13 cellular contexts compared by ENCODE assay signal in the genomic region with DNA sequence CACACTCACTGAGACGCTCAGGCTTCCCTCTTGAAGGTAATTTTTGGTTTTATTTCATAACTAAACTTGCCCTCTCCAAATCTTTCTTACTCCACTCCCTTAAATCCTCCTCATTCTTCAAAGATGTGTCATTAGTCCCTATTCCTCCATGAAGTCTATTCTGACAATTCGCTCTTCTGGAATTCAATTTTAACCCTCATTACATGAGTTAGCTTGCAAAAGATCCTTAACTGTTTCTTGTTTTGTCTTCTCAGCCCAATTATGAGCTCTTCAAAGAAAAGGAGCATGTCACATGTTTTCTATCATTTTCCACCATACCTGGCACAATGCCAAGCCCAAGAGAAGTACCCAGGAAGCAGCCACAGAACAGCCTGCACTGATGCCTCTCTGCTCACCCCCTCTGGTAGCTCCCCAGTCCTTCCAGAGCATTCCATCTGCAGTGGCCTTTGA. TPM values are rescaled to one million over a fixed set of nuclear protein-coding genes. Genes with fewer than 3 reads are reported as not detected.
DNase-seq lines count a peak whose midpoint lies in the region; ATAC-seq and TF ChIP-seq lines count a peak whose summit lies in the region.
"Had no signal": no experiment of that assay in that cellular context is flagged by ENCODE, and none has a peak within 500 bp of the region (broad histone marks: within the 10 kb centered on the region; RNA-seq: fewer than 3 reads in every experiment).

No MANE protein-coding gene starts in this region.

- H3K36me3 Mint-ChIP-seq in osteocyte (ENCODE audit: unreplicated experiment) (no peaks in the 10 kb centered on the region), endothelial cell (ENCODE audit: low read depth, unreplicated experiment) (peaks cover 8% of the 10 kb centered on the region)

- RAD21 ChIA-PET in HCT116 (lab: Charles Lee; ENCODE audit: low non-redundant PET in 1 of 2, low total read pairs in 2 of 2, uncharacterized antibody in 2 of 2, unreplicated experiment in 2 of 2): no interaction called here

- H3K4me3 Mint-ChIP-seq in osteocyte (ENCODE audit: unreplicated experiment): no peak overlapping the region
- no peak overlapping the region for H3K4me3 Mint-ChIP-seq in endothelial cell (ENCODE audit: unreplicated experiment)
- H3K4me3 Mint-ChIP-seq: effector memory CD8-positive, alpha-beta T cell; GM23338 had no signal

- H3K4me2 ChIP-seq in HCT116 (ENCODE audit: low read length): peak overlapping the region; percentile 50
- H3K4me2 ChIP-seq: GM23338 had no signal

- no peaks in the 10 kb centered on the region for H3K9me2 ChIP-seq in HCT116 (ENCODE audit: insufficient read depth)

- H3K4me1 ChIP-seq in HCT116 (ENCODE audit: control insufficient read depth in 1 of 2, insufficient read depth in 2 of 2, low read length in 2 of 2): peaks cover 18 to 30% of the 10 kb centered on the region in 2 experiments

- H3K4me1 Mint-ChIP-seq in osteocyte (ENCODE audit: unreplicated experiment) (peaks cover 46% of the 10 kb centered on the region), endothelial cell (ENCODE audit: unreplicated experiment) (peaks cover 48% of the 10 kb centered on the region)

- peak overlapping the region; percentile 4; the same call in 1 of the 2 replicates for H3K27ac ChIP-seq in HCT116 (ENCODE audit: low read depth, low read length)
- peak overlapping the region; percentile 87 for H3K27ac ChIP-seq in RWPE1

- peaks cover 57% of the 10 kb centered on the region for H3K79me2 ChIP-seq in HCT116 (ENCODE audit: insufficient read depth, low read length)

- intact Hi-C loops in HCT116 (cut with micrococcal nuclease): no loop called here

- H3K27ac Mint-ChIP-seq in osteocyte (ENCODE audit: unreplicated experiment) (no peak overlapping the region), endothelial cell (ENCODE audit: unreplicated experiment) (no peak overlapping the region)
- H3K27ac Mint-ChIP-seq: effector memory CD8-positive, alpha-beta T cell; GM23338 had no signal

- no peaks in the 10 kb centered on the region for H3K36me3 ChIP-seq in HCT116 (ENCODE audit: control insufficient read depth in 1 of 2, insufficient read depth in 2 of 2, low read length in 2 of 2)
- H3K36me3 ChIP-seq: right atrium auricular region, upper lobe of left lung had no signal

- POLR2A ChIA-PET in HCT116 (lab: Charles Lee) (no interaction called here), RWPE1 (lab: Yijun Ruan, JAX; ENCODE audit: low non-redundant PET) (no interaction called here)

- H4K20me1 ChIP-seq in HCT116 (ENCODE audit: insufficient read depth): no peaks in the 10 kb centered on the region

- DNase-seq in AG20443 (ENCODE audit: low spot score): peak; percentile 52
- DNase-seq in HCT116 (ENCODE audit: low read depth, low spot score): no peak
- DNase-seq in RWPE1 (ENCODE audit: low spot score): peak; percentile 62
- peak; percentile 33 to 71 for DNase-seq in foreskin fibroblast
- DNase-seq in osteocyte (ENCODE audit: extremely low spot score, unreplicated experiment): no peak
- DNase-seq in NCI-H2107 treated with DMSO at 0.1 percent for 48 hours (lab: John Stamatoyannopoulos, UW; ENCODE audit: unreplicated experiment): no peak
- no peak for DNase-seq in endothelial cell (ENCODE audit: low spot score)
- DNase-seq: effector memory CD8-positive, alpha-beta T cell; T-helper 9 cell; upper lobe of left lung had no signal

- TF ChIP-seq CTCF in HCT116 (IDR thresholded peaks at IDR 0.05 in 2 of 3, conservative IDR thresholded peaks at IDR 0.05 in 1 of 3; ENCODE audit: borderline replicate concordance in 1 of 3, insufficient read depth in 1 of 3, low read depth in 2 of 3, low read length in 2 of 3): no peak
- TF ChIP-seq CTCF in RWPE1 (conservative IDR thresholded peaks at IDR 0.05; ENCODE audit: low read depth): no peak
- TF ChIP-seq CTCF in foreskin fibroblast (IDR thresholded peaks at IDR 0.05; ENCODE audit: low read depth, low read length): no peak
- no peak for TF ChIP-seq CTCF in osteocyte (IDR thresholded peaks at IDR 0.05)
- TF ChIP-seq CTCF in endothelial cell (IDR thresholded peaks at IDR 0.05; ENCODE audit: unreplicated experiment): no peak

- H3K4me3 ChIP-seq in HCT116 (replicated peaks in 1 of 2; ENCODE audit: low read depth in 1 of 2, low read length in 2 of 2): no peak overlapping the region
- H3K4me3 ChIP-seq in foreskin fibroblast (ENCODE audit: low read depth in 1 of 2, low read length in 2 of 2): no peak overlapping the region
- H3K4me3 ChIP-seq: GM23338, right atrium auricular region, upper lobe of left lung had no signal

- TF ChIP-seq RAD21 in HCT116 (IDR thresholded peaks at IDR 0.05; ENCODE audit: low read depth): no peak

- H3K27me3 Mint-ChIP-seq in osteocyte (ENCODE audit: unreplicated experiment) (no peaks in the 10 kb centered on the region), endothelial cell (ENCODE audit: unreplicated experiment) (peaks cover 3% of the 10 kb centered on the region)

- H2AFZ ChIP-seq in HCT116 (ENCODE audit: low read depth, low read length, poor library complexity, severe bottlenecking): no peak overlapping the region
- H2AFZ ChIP-seq: GM23338 had no signal

- CTCF ChIA-PET in HCT116 (lab: Charles Lee): interaction anchor here (1.3 kb wide), 1 partner anchor 13 kb away, joined by 3 read pairs; a partner anchor contains a TSS
- CTCF ChIA-PET in RWPE1 (lab: Yijun Ruan, JAX): no interaction called here

- no peaks in the 10 kb centered on the region for H3K9me3 ChIP-seq in HCT116 (ENCODE audit: control insufficient read depth in 1 of 2, insufficient read depth in 1 of 2, low read depth in 1 of 2, low read length in 2 of 2)
- H3K9me3 ChIP-seq: right atrium auricular region, upper lobe of left lung had no signal

- no TSS peak for BruUV-seq in HCT116 (replicated peaks; lab: Mats Ljungman, UMichigan)

- no peak overlapping the region for H3K9ac ChIP-seq in HCT116 (ENCODE audit: low read length)

- no peak for TF ChIP-seq POLR2A in HCT116 (IDR thresholded peaks at IDR 0.05; ENCODE audit: borderline replicate concordance, extremely low read depth, insufficient read depth, insufficient read length)

- ATAC-seq in HCT116 (peak; percentile 55; the same call in 1 of the 2 replicates), HG03135 (IDR thresholded peaks at IDR 0.05; ENCODE audit: unreplicated experiment) (no peak)
- ATAC-seq: effector memory CD8-positive, alpha-beta T cell; GM23338 had no signal

- no peaks in the 10 kb centered on the region for H3K27me3 ChIP-seq in HCT116 (ENCODE audit: insufficient read depth, low read length)
- H3K27me3 ChIP-seq: right atrium auricular region, upper lobe of left lung had no signal

- H3K9me3 Mint-ChIP-seq in osteocyte (ENCODE audit: unreplicated experiment): no peaks in the 10 kb centered on the region
- no peaks in the 10 kb centered on the region for H3K9me3 Mint-ChIP-seq in endothelial cell (ENCODE audit: unreplicated experiment)
- H3K9me3 Mint-ChIP-seq: effector memory CD8-positive, alpha-beta T cell; GM23338 had no signal

TF ChIP-seq in HCT116, 20 proteins besides CTCF, POLR2A, EP300 and RAD21:
- TF ChIP-seq YY1 (IDR thresholded peaks at IDR 0.05; ENCODE audit: extremely low read depth, insufficient replicate concordance, low read depth, low read length): no peak
- TF ChIP-seq, protein P1, sequence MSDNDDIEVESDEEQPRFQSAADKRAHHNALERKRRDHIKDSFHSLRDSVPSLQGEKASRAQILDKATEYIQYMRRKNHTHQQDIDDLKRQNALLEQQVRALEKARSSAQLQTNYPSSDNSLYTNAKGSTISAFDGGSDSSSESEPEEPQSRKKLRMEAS (IDR thresholded peaks at IDR 0.05): no peak
- TF ChIP-seq FOSL1 (IDR thresholded peaks at IDR 0.05; ENCODE audit: low read depth): peak; percentile 32; the same call in 1 of the 2 replicates

RNA-seq across cellular contexts. Expression of a gene that starts 13.0 kb away (rescaled TPM):
- total RNA-seq in HCT116 (2021; ENCODE audit: unreplicated experiment) (19.9 TPM), osteocyte (39.8 and 42.5 TPM in 2 replicates), endothelial cell (ENCODE audit: unreplicated experiment) (87.6 TPM)
- 22.3 and 25.1 TPM in 2 replicates for polyA plus RNA-seq in HCT116 (2012)

Comparison
In these comparisons a context has a peak if more than half of its experiments do, and no peak if none do; other contexts are left out.
1. DNase-seq: peak in AG20443 (single experiment), RWPE1 (single experiment) and foreskin fibroblast (2 of 2); none in HCT116 (single experiment), osteocyte (single experiment), NCI-H2107 treated with DMSO at 0.1 percent for 48 hours (single experiment) and endothelial cell (single experiment).